ENCODE assay signal across 9 cellular contexts in genomic region chr14:30873308-30874119, GRCh38. TPM values are rescaled to one million over a fixed set of nuclear protein-coding genes. Genes with fewer than 3 reads are reported as not detected.
DNase-seq lines count a peak whose midpoint lies in the region; ATAC-seq, FAIRE-seq and TF ChIP-seq lines count a peak whose summit lies in the region.
"Had no signal": no experiment of that assay in that cellular context is flagged by ENCODE, and none has a peak within 500 bp of the region (broad histone marks: within the 10 kb centered on the region; RNA-seq: fewer than 3 reads in every experiment).

No MANE protein-coding gene starts in this region.

- TF ChIP-seq CTCF in AG04449 (IDR thresholded peaks at IDR 0.05; ENCODE audit: insufficient read depth, low read length, missing control alignments), result no peak
- TF ChIP-seq CTCF in HEK293 (tag by site-specific recombination; IDR thresholded peaks at IDR 0.05), result no peak
- TF ChIP-seq CTCF in astrocyte of the cerebellum (IDR thresholded peaks at IDR 0.05; ENCODE audit: low read depth, low read length, missing control alignments), result no peak

- no peak for DNase-seq in AG04449 (ENCODE audit: low read depth, low spot score)
- no peak for DNase-seq in astrocyte of the cerebellum (ENCODE audit: low read depth)
- DNase-seq in A172 (ENCODE audit: low spot score), result no peak
- DNase-seq in NCI-H526 treated with DMSO at 0.1 percent for 48 hours (lab: John Stamatoyannopoulos, UW), result no peak
- DNase-seq in RCC 7860 (ENCODE audit: low spot score), result no peak
- DNase-seq: GDM1 had no signal

- H3K27ac ChIP-seq in HEK293 (ENCODE audit: extremely low read depth, low read depth, low read length) (peak overlapping the region; percentile 78; the same call in 1 of the 2 replicates), muscle layer of colon (ENCODE audit: low read depth, low read length) (no peak overlapping the region)

- ATAC-seq in HG03571 (IDR thresholded peaks at IDR 0.05; ENCODE audit: unreplicated experiment), result no peak

- H3K4me3 ChIP-seq in AG04449 (ENCODE audit: low read depth, low read length), result peak overlapping the region; percentile 12
- no peak overlapping the region for H3K4me3 ChIP-seq in HEK293 (ENCODE audit: low read depth, low read length)
- peak overlapping the region; percentile 52 for H3K4me3 ChIP-seq in astrocyte of the cerebellum (ENCODE audit: low read depth, low read length)
- H3K4me3 ChIP-seq in muscle layer of colon (ENCODE audit: low read depth in 1 of 2, low read length in 2 of 2), result peak overlapping the region; percentile 55 to 74

- CTCF ChIA-PET in AG04449 (lab: Yijun Ruan, JAX) (no interaction called here), HEK293 (lab: Yijun Ruan, JAX) (interaction anchor here (0.7 to 1.3 kb wide), 2 partner anchors 8 to 21 kb away, joined by 3 to 4 read pairs; no protein-coding TSS in a partner anchor)

- H3K36me3 ChIP-seq in HEK293 (ENCODE audit: control insufficient read depth in 2 of 2, insufficient read depth in 1 of 2, low read length in 2 of 2) (peaks cover 14 to 15% of the 10 kb centered on the region in 2 experiments), muscle layer of colon (ENCODE audit: insufficient read depth, low read length) (no peaks in the 10 kb centered on the region)

- H3K9ac ChIP-seq in muscle layer of colon (ENCODE audit: low read length), result no peak overlapping the region

- POLR2A ChIA-PET in AG04449 (lab: Yijun Ruan, JAX) (no interaction called here), HEK293 (lab: Yijun Ruan, JAX) (interaction anchor here (0.6 to 1.4 kb wide), 3 partner anchors 19 to 153 kb away, joined by 3 to 5 read pairs (median 4); partner anchors contain the start of gene STRN3)

- FAIRE-seq in RCC 7860 (lab: Jason Lieb, UNC), result no peak

- in situ Hi-C loops in astrocyte of the cerebellum (cut with HindIII; ENCODE audit: low sequenced_read_pairs), result no loop called here

- H3K4me1 ChIP-seq in HEK293 (ENCODE audit: control insufficient read depth, insufficient read depth, low read length) (peaks cover 5% of the 10 kb centered on the region; the same call in 1 of the 2 replicates), muscle layer of colon (ENCODE audit: insufficient read depth, low read length) (peaks cover 7% of the 10 kb centered on the region)

- H3K9me3 ChIP-seq in HEK293 (ENCODE audit: control insufficient read depth, insufficient read depth, low read depth, low read length) (no peaks in the 10 kb centered on the region), muscle layer of colon (ENCODE audit: low read length) (no peaks in the 10 kb centered on the region)

- peaks cover 17 to 34% of the 10 kb centered on the region in 2 donors for H3K27me3 ChIP-seq in muscle layer of colon (ENCODE audit: control insufficient read depth in 1 of 2, insufficient read depth in 2 of 2, low read length in 2 of 2)

TF ChIP-seq in HEK293, 187 proteins besides CTCF, POLR2A, EP300 and RAD21:
- TF ChIP-seq ZBTB17 (tag by site-specific recombination; IDR thresholded peaks at IDR 0.05) (peak; percentile 86), ZNF324 (tag by site-specific recombination; IDR thresholded peaks at IDR 0.05) (no peak), ZXDB (tag by site-specific recombination; IDR thresholded peaks at IDR 0.05) (peak; percentile 11; the same call in 1 of the 2 replicates)
TF ChIP-seq in HEK293: peak in this region for 2.

RNA-seq across cellular contexts. Expression of gene COCH, which starts 0.8 kb away (rescaled TPM):
- total RNA-seq in A172 (2014; rRNA removed; shearing (Covaris generic)), result 4.1 and 4.8 TPM in 2 replicates
